10 cellular contexts compared by ENCODE assay signal in genomic region chr3:126607214-126607908, GRCh38. TPM values are rescaled to one million over a fixed set of nuclear protein-coding genes. Genes with fewer than 3 reads are reported as not detected.
A peak's percentile ranks its signal among the peaks of the same experiment; 100 is the strongest.
DNase-seq lines count a peak whose midpoint lies in the region; ATAC-seq and TF ChIP-seq lines count a peak whose summit lies in the region.
"Had no signal": no experiment of that assay in that cellular context is flagged by ENCODE, and none has a peak within 500 bp of the region (broad histone marks: within the 10 kb centered on the region; RNA-seq: fewer than 3 reads in every experiment).

No MANE protein-coding gene starts in this region.

- 82 to 88% (median 84%) methylated on average over 11 of the region's 11 CpGs for WGBS in ovary, 3 donors

- ATAC-seq in HG02870 (IDR thresholded peaks at IDR 0.05; ENCODE audit: unreplicated experiment), result no peak

- TF ChIP-seq CTCF in AG09309 (IDR thresholded peaks at IDR 0.05; ENCODE audit: control insufficient read depth, insufficient read depth, low read depth, low read length, missing control alignments), result no peak
- no peak for TF ChIP-seq CTCF in ovary (IDR thresholded peaks at IDR 0.05)

- H3K4me1 ChIP-seq in ovary (ENCODE audit: insufficient read depth), result no peaks in the 10 kb centered on the region

- peak; percentile 14 for DNase-seq in AG09309 (ENCODE audit: low read depth)
- DNase-seq in HCEC 1CT, result peak; percentile 67
- peak; percentile 21 to 33 for DNase-seq in activated T-cell treated with anti-CD3 and anti-CD28 coated beads, Interleukin-2, amount 50 U/mL, for 48 hours
- peak; percentile 81 for DNase-seq in iris pigment epithelial cell (ENCODE audit: low read depth)
- no peak for DNase-seq in ovary
- DNase-seq in effector CD8-positive, alpha-beta T cell (lab: John Stamatoyannopoulos, UW), result no peak
- DNase-seq in foreskin melanocyte, result no peak
- DNase-seq: aorta had no signal

- H3K9me3 ChIP-seq in ovary, result no peaks in the 10 kb centered on the region

- no peak for TF ChIP-seq POLR2A in ovary (IDR thresholded peaks at IDR 0.05)

- no peak overlapping the region for H3K4me3 ChIP-seq in AG09309 (ENCODE audit: control insufficient read depth, low read depth, low read length)
- no peak overlapping the region for H3K4me3 ChIP-seq in ovary

- H3K27ac ChIP-seq in ovary, result no peak overlapping the region

- intact Hi-C loops in ovary (cut with DNase I), result no loop called here

- no peak for TF ChIP-seq EP300 in ovary (IDR thresholded peaks at IDR 0.05)

- H3K36me3 ChIP-seq in ovary, result no peaks in the 10 kb centered on the region

- no peaks in the 10 kb centered on the region for H3K27me3 ChIP-seq in ovary

RNA-seq across cellular contexts. Expression of gene TXNRD3, which starts 47.6 kb away (rescaled TPM):
- total RNA-seq in ovary, result 10 to 100 TPM; 10.1 to 25.3 (median 20.5) TPM
- 10 to 100 TPM; 11.1 to 17.9 TPM for polyA plus RNA-seq in ovary

RNA-seq across cellular contexts. Expression of gene C3orf22, which starts 48.6 kb away (rescaled TPM):
- total RNA-seq in ovary, result under 1 TPM in 3 of 7 donors, not detected in 4; 0.12 to 0.40 (median 0.30) TPM
- polyA plus RNA-seq in ovary, result under 1 TPM in 1 of 2 donors, not detected in 1; 0.04 TPM
- total RNA-seq: aorta, mononuclear cell had no signal
- polyA plus RNA-seq: aorta had no signal

Comparison
In these comparisons a context has a peak if more than half of its experiments do, and no peak if none do; other contexts are left out.
1. DNase-seq: peak in AG09309 (single experiment), HCEC 1CT (single experiment), activated T-cell treated with anti-CD3 and anti-CD28 coated beads, Interleukin-2, amount 50 U/mL, for 48 hours (2 of 2) and iris pigment epithelial cell (single experiment); none in ovary (0 of 5), effector CD8-positive, alpha-beta T cell (single experiment) and foreskin melanocyte (single experiment).